In genomic region chr6:15770347-15771143, GRCh38 we compare ENCODE assay signal across 1 cellular context.
A peak's percentile ranks its signal among the peaks of the same experiment; 100 is the strongest.
TF ChIP-seq lines count a peak whose summit lies in the region.

No MANE protein-coding gene starts in this region.

TF ChIP-seq in GM12878, 131 proteins besides CTCF, POLR2A, EP300 and RAD21 (continued from another document and continues in another):
- TF ChIP-seq ZBTB40 (IDR thresholded peaks at IDR 0.05; ENCODE audit: borderline replicate concordance), result no peak
- TF ChIP-seq ZNF24 (IDR thresholded peaks at IDR 0.05), result 0 out of 2 replicates have a peak, but pooled peaks have one; percentile 11
- 0 out of 4 replicates have a peak, but pooled peaks of 1 of the 2 experiments have one; percentile 44 for TF ChIP-seq ETV6 (conservative IDR thresholded peaks at IDR 0.05 in 1 of 2, IDR thresholded peaks at IDR 0.05 in 1 of 2; ENCODE audit: borderline replicate concordance in 1 of 2, low read depth in 1 of 2)
- no peak for TF ChIP-seq JUND (IDR thresholded peaks at IDR 0.05; ENCODE audit: low read depth, low read length)
- peak; percentile 99 for TF ChIP-seq ZNF687 (IDR thresholded peaks at IDR 0.05)
- TF ChIP-seq SREBF1 (IDR thresholded peaks at IDR 0.05; ENCODE audit: low read length), result no peak
- TF ChIP-seq IKZF2 (IDR thresholded peaks at IDR 0.05), result peak; percentile 89 to 90
- no peak for TF ChIP-seq KLF5 (IDR thresholded peaks at IDR 0.05; ENCODE audit: partially characterized antibody)
- TF ChIP-seq MEF2B (IDR thresholded peaks at IDR 0.05; ENCODE audit: partially characterized antibody, poor library complexity, severe bottlenecking), result peak; percentile 57
- TF ChIP-seq EZH2 (IDR thresholded peaks at IDR 0.05; ENCODE audit: borderline replicate concordance, control insufficient read depth, low read depth, low read length), result no peak
- TF ChIP-seq TCF7 (IDR thresholded peaks at IDR 0.05; ENCODE audit: borderline replicate concordance), result no peak
- TF ChIP-seq ZNF217 (IDR thresholded peaks at IDR 0.05), result no peak
- no peak; the same call in 1 of the 2 replicates for TF ChIP-seq BACH1 (IDR thresholded peaks at IDR 0.05; ENCODE audit: borderline replicate concordance)
- no peak for TF ChIP-seq FOXM1 (IDR thresholded peaks at IDR 0.05; ENCODE audit: low read depth, low read length)
- TF ChIP-seq RB1 (IDR thresholded peaks at IDR 0.05; ENCODE audit: borderline replicate concordance), result no peak; the same call in 1 of the 2 replicates
- TF ChIP-seq STAT1 (conservative IDR thresholded peaks at IDR 0.05), result no peak
- TF ChIP-seq ZBTB33 (IDR thresholded peaks at IDR 0.05), result no peak
- TF ChIP-seq NBN (IDR thresholded peaks at IDR 0.05), result peak; percentile 59; the same call in 1 of the 2 replicates
- TF ChIP-seq SPI1 (IDR thresholded peaks at IDR 0.05; ENCODE audit: borderline replicate concordance, insufficient read depth, low read depth, low read length), result no peak
- TF ChIP-seq SRF (IDR thresholded peaks at IDR 0.05; ENCODE audit: low read depth in 2 of 2, low read length in 2 of 2), result no peak
- TF ChIP-seq SP1 (IDR thresholded peaks at IDR 0.05; ENCODE audit: low read depth, low read length), result peak; percentile 35
- no peak for TF ChIP-seq RAD51 (IDR thresholded peaks at IDR 0.05)
- TF ChIP-seq GATAD2B (conservative IDR thresholded peaks at IDR 0.05; ENCODE audit: low read depth), result peak; percentile 54
- TF ChIP-seq RELA (IDR thresholded peaks at IDR 0.05; ENCODE audit: borderline replicate concordance, partially characterized antibody), result peak; percentile 52
- no peak for TF ChIP-seq ELK1 (IDR thresholded peaks at IDR 0.05; ENCODE audit: low read depth, low read length)
- peak; percentile 79 for TF ChIP-seq RUNX3 (IDR thresholded peaks at IDR 0.05; ENCODE audit: low read length)
- TF ChIP-seq ZBTB4 (CRISPR knock-in tag; IDR thresholded peaks at IDR 0.05), result no peak
- TF ChIP-seq YBX1 (IDR thresholded peaks at IDR 0.05), result no peak
- 0 out of 2 replicates have a peak, but pooled peaks have one; percentile 10 for TF ChIP-seq BCLAF1 (IDR thresholded peaks at IDR 0.05)
- TF ChIP-seq E4F1 (IDR thresholded peaks at IDR 0.05; ENCODE audit: borderline replicate concordance, partially characterized antibody), result no peak
- no peak for TF ChIP-seq SUPT20H (IDR thresholded peaks at IDR 0.05; ENCODE audit: borderline replicate concordance, control insufficient read depth, low read depth, low read length)
- no peak for TF ChIP-seq MYB (IDR thresholded peaks at IDR 0.05; ENCODE audit: borderline replicate concordance, low read depth, low read length)
- TF ChIP-seq CHD2 (IDR thresholded peaks at IDR 0.05; ENCODE audit: borderline replicate concordance, low read depth, low read length), result no peak
- no peak for TF ChIP-seq PAX8 (IDR thresholded peaks at IDR 0.05)
- no peak for TF ChIP-seq SIX5 (IDR thresholded peaks at IDR 0.05; ENCODE audit: low read depth, low read length, severe bottlenecking)
- TF ChIP-seq POU2F2 (IDR thresholded peaks at IDR 0.05; ENCODE audit: borderline replicate concordance, low read depth, low read length), result no peak
- TF ChIP-seq TCF3 (IDR thresholded peaks at IDR 0.05; ENCODE audit: borderline replicate concordance, insufficient read depth, low read depth, low read length), result no peak
- TF ChIP-seq NR2C1 (IDR thresholded peaks at IDR 0.05), result no peak
- TF ChIP-seq CBX5 (IDR thresholded peaks at IDR 0.05; ENCODE audit: low read depth), result peak; percentile 47; the same call in 1 of the 2 replicates
- no peak for TF ChIP-seq KDM1A (IDR thresholded peaks at IDR 0.05; ENCODE audit: borderline replicate concordance)
- TF ChIP-seq SUZ12 (IDR thresholded peaks at IDR 0.05; ENCODE audit: unreplicated experiment), result no peak
- TF ChIP-seq SMC3 (IDR thresholded peaks at IDR 0.05; ENCODE audit: borderline replicate concordance, low read length), result peak; percentile 46; the same call in 1 of the 2 replicates
- no peak for TF ChIP-seq ZZZ3 (IDR thresholded peaks at IDR 0.05; ENCODE audit: control insufficient read depth, insufficient read length, low read depth)
- no peak for TF ChIP-seq CBX3 (IDR thresholded peaks at IDR 0.05; ENCODE audit: borderline replicate concordance, low read depth)
- TF ChIP-seq ZSCAN29 (IDR thresholded peaks at IDR 0.05), result no peak
- TF ChIP-seq BMI1 (IDR thresholded peaks at IDR 0.05; ENCODE audit: borderline replicate concordance), result no peak
